Comparison of ENCODE assay signal across 8 cellular contexts in the genomic region with DNA sequence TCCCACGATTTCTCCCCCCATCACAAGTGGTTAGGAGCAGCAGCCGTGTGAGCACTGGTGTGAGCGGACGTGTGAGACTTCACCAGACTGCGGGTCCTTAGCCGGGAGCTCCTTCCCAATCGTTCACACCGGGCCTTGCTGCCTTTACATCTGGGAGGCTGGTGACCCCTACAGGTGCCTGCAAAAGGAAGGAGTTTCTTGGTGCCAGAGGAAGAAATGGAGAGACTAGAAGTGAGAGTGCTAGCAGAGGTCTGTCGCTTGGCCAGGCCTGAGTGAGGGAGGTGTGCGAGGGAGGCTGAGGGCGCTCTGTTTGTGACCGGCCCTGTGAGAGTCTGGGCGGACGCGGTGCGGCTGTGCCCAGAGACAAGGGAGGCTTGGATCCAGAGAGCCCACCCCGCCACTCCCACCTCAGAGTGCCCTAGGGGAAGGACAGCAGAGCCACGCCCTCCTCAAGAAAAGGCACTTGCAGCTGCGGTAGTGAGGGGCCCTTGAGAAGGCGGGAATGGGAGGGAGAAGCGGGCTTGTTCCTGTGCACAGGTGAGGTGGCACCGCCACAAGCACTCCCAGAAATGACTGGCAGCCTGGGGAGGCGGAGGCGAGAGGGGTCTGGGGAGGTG. TPM values are rescaled to one million over a fixed set of nuclear protein-coding genes. Genes with fewer than 3 reads are reported as not detected.
A peak's percentile ranks its signal among the peaks of the same experiment; 100 is the strongest.
DNase-seq lines count a peak whose midpoint lies in the region; ATAC-seq and TF ChIP-seq lines count a peak whose summit lies in the region.

No MANE protein-coding gene starts in this region.

- POLR2A ChIA-PET in activated CD8-positive, alpha-beta T cell treated with anti-CD3 and anti-CD28 coated beads, Interleukin-2, amount 10 ng/mL, durations not matched to agents 7 days and 5 days (lab: Charles Lee), result interaction anchor here (0.6 kb wide), 1 partner anchor 211 kb away, joined by 4 read pairs; no protein-coding TSS in a partner anchor
- POLR2A ChIA-PET in activated CD8-positive, alpha-beta T cell treated with anti-CD3 and anti-CD28 coated beads for 36 hours (lab: Charles Lee), result no interaction called here

- intact Hi-C loops in activated CD8-positive, alpha-beta T cell treated with anti-CD3 and anti-CD28 coated beads for 36 hours (cut with micrococcal nuclease), result loop anchor here (5.0 kb wide), 1 partner anchor 54 kb away; no protein-coding TSS in a partner anchor

- no peak for DNase-seq in activated CD8-positive, alpha-beta T cell treated with anti-CD3 and anti-CD28 coated beads, Interleukin-2, amount 10 ng/mL, durations not matched to agents 7 days and 5 days
- DNase-seq in activated CD8-positive, alpha-beta T cell treated with anti-CD3 and anti-CD28 coated beads for 36 hours, result no peak
- peak; percentile 22 for DNase-seq in SW480 (ENCODE audit: low spot score)
- peak; percentile 54 for DNase-seq in iPS DF 6.9 (ENCODE audit: low read depth, low spot score)
- DNase-seq in stimulated activated naive B cell treated with anti-CD40 and anti-IgM and Interleukin-4, amounts not matched to agents 10 μg/mL and 1 μg/mL and 100 μg/mL, for 72 hours, result no peak
- DNase-seq in amygdala (lab: John Stamatoyannopoulos, UW), result no peak
- no peak for DNase-seq in activated CD4-positive, alpha-beta T cell treated with anti-CD3 and anti-CD28 coated beads, Interleukin-2, amount 50 U/mL, for 4 hours

- no peaks in the 10 kb centered on the region for H3K36me3 Mint-ChIP-seq in activated CD8-positive, alpha-beta T cell treated with anti-CD3 and anti-CD28 coated beads, Interleukin-2, amount 10 ng/mL, durations not matched to agents 7 days and 5 days (ENCODE audit: low read depth)
- H3K36me3 Mint-ChIP-seq in activated CD8-positive, alpha-beta T cell treated with anti-CD3 and anti-CD28 coated beads for 36 hours (ENCODE audit: low read depth), result no peaks in the 10 kb centered on the region
- H3K36me3 Mint-ChIP-seq in stimulated activated naive B cell treated with anti-CD40 and anti-IgM and Interleukin-4, amounts not matched to agents 10 μg/mL and 1 μg/mL and 100 μg/mL, for 72 hours, result no peaks in the 10 kb centered on the region

- H3K4me3 ChIP-seq in iPS DF 6.9 (ENCODE audit: low read length), result peak overlapping the region; percentile 13; the same call in 1 of the 2 replicates

- H3K27ac ChIP-seq in iPS DF 6.9 (ENCODE audit: low read length), result no peak overlapping the region

- no CpG with 5 or more reads among the region's 24 CpGs for WGBS in iPS DF 6.9 (ENCODE audit: insufficient coverage, insufficient read length)

- H3K27ac Mint-ChIP-seq in activated CD8-positive, alpha-beta T cell treated with anti-CD3 and anti-CD28 coated beads, Interleukin-2, amount 10 ng/mL, durations not matched to agents 7 days and 5 days, result peak overlapping the region; percentile 65
- H3K27ac Mint-ChIP-seq in activated CD8-positive, alpha-beta T cell treated with anti-CD3 and anti-CD28 coated beads for 36 hours, result no peak overlapping the region
- H3K27ac Mint-ChIP-seq in stimulated activated naive B cell treated with anti-CD40 and anti-IgM and Interleukin-4, amounts not matched to agents 10 μg/mL and 1 μg/mL and 100 μg/mL, for 72 hours, result no peak overlapping the region

- H3K4me1 Mint-ChIP-seq in activated CD8-positive, alpha-beta T cell treated with anti-CD3 and anti-CD28 coated beads, Interleukin-2, amount 10 ng/mL, durations not matched to agents 7 days and 5 days (ENCODE audit: low read depth), result peaks cover 45% of the 10 kb centered on the region
- peaks cover 19% of the 10 kb centered on the region for H3K4me1 Mint-ChIP-seq in activated CD8-positive, alpha-beta T cell treated with anti-CD3 and anti-CD28 coated beads for 36 hours (ENCODE audit: low read depth)
- H3K4me1 Mint-ChIP-seq in stimulated activated naive B cell treated with anti-CD40 and anti-IgM and Interleukin-4, amounts not matched to agents 10 μg/mL and 1 μg/mL and 100 μg/mL, for 72 hours, result peaks cover 22 to 36% of the 10 kb centered on the region in 2 donors

- H3K4me1 ChIP-seq in iPS DF 6.9 (ENCODE audit: control insufficient read depth, insufficient read depth, low read length), result 0 out of 2 replicates have a peak, but pooled peaks cover 1% of the 10 kb centered on the region

- H3K27me3 ChIP-seq in iPS DF 6.9 (ENCODE audit: control insufficient read depth, insufficient read depth, low read length), result no peaks in the 10 kb centered on the region

- CTCF ChIA-PET in activated CD8-positive, alpha-beta T cell treated with anti-CD3 and anti-CD28 coated beads, Interleukin-2, amount 10 ng/mL, durations not matched to agents 7 days and 5 days (lab: Charles Lee), result interaction anchor here (0.6 to 5.8 kb wide), 11 partner anchors 8 to 292 kb away, joined by 3 to 49 read pairs (median 4); a partner anchor contains a TSS
- CTCF ChIA-PET in activated CD8-positive, alpha-beta T cell treated with anti-CD3 and anti-CD28 coated beads for 36 hours (lab: Charles Lee), result interaction anchor here (1.0 to 3.2 kb wide), 6 partner anchors 13 to 296 kb away, joined by 4 to 17 read pairs (median 5); no protein-coding TSS in a partner anchor

- no peaks in the 10 kb centered on the region for H3K9me3 ChIP-seq in iPS DF 6.9 (ENCODE audit: control insufficient read depth, insufficient read depth, low read length)

- no peak for ATAC-seq in activated CD8-positive, alpha-beta T cell treated with anti-CD3 and anti-CD28 coated beads, Interleukin-2, amount 10 ng/mL, durations not matched to agents 7 days and 5 days
- no peak for ATAC-seq in activated CD8-positive, alpha-beta T cell treated with anti-CD3 and anti-CD28 coated beads for 36 hours
- peak; percentile 3 to 8 for ATAC-seq in stimulated activated naive B cell treated with anti-CD40 and anti-IgM and Interleukin-4, amounts not matched to agents 10 μg/mL and 1 μg/mL and 100 μg/mL, for 72 hours (replicated peaks)
- no peak for ATAC-seq in GM21447 (IDR thresholded peaks at IDR 0.05; ENCODE audit: unreplicated experiment)

- H3K27me3 Mint-ChIP-seq in activated CD8-positive, alpha-beta T cell treated with anti-CD3 and anti-CD28 coated beads, Interleukin-2, amount 10 ng/mL, durations not matched to agents 7 days and 5 days (ENCODE audit: low read depth), result peaks cover 4% of the 10 kb centered on the region
- peaks cover 2% of the 10 kb centered on the region for H3K27me3 Mint-ChIP-seq in activated CD8-positive, alpha-beta T cell treated with anti-CD3 and anti-CD28 coated beads for 36 hours
- H3K27me3 Mint-ChIP-seq in stimulated activated naive B cell treated with anti-CD40 and anti-IgM and Interleukin-4, amounts not matched to agents 10 μg/mL and 1 μg/mL and 100 μg/mL, for 72 hours, result peaks cover 29 to 31% of the 10 kb centered on the region in 2 donors

- TF ChIP-seq CTCF in activated CD8-positive, alpha-beta T cell treated with anti-CD3 and anti-CD28 coated beads for 36 hours (IDR thresholded peaks at IDR 0.05), result no peak

- H3K9me3 Mint-ChIP-seq in activated CD8-positive, alpha-beta T cell treated with anti-CD3 and anti-CD28 coated beads, Interleukin-2, amount 10 ng/mL, durations not matched to agents 7 days and 5 days (ENCODE audit: insufficient read depth), result no peaks in the 10 kb centered on the region
- no peaks in the 10 kb centered on the region for H3K9me3 Mint-ChIP-seq in activated CD8-positive, alpha-beta T cell treated with anti-CD3 and anti-CD28 coated beads for 36 hours
- no peaks in the 10 kb centered on the region for H3K9me3 Mint-ChIP-seq in stimulated activated naive B cell treated with anti-CD40 and anti-IgM and Interleukin-4, amounts not matched to agents 10 μg/mL and 1 μg/mL and 100 μg/mL, for 72 hours

- H3K36me3 ChIP-seq in iPS DF 6.9 (ENCODE audit: control insufficient read depth, insufficient read depth, low read length), result no peaks in the 10 kb centered on the region

- H3K4me3 Mint-ChIP-seq in activated CD8-positive, alpha-beta T cell treated with anti-CD3 and anti-CD28 coated beads, Interleukin-2, amount 10 ng/mL, durations not matched to agents 7 days and 5 days, result peak overlapping the region; percentile 37
- no peak overlapping the region for H3K4me3 Mint-ChIP-seq in activated CD8-positive, alpha-beta T cell treated with anti-CD3 and anti-CD28 coated beads for 36 hours
- peak overlapping the region; percentile 45 to 63 for H3K4me3 Mint-ChIP-seq in stimulated activated naive B cell treated with anti-CD40 and anti-IgM and Interleukin-4, amounts not matched to agents 10 μg/mL and 1 μg/mL and 100 μg/mL, for 72 hours

RNA-seq across cellular contexts. Expression of a gene that starts 10.0 kb away (rescaled TPM):
- 10 to 100 TPM; 10.3 to 10.9 TPM for total RNA-seq in activated CD8-positive, alpha-beta T cell treated with anti-CD3 and anti-CD28 coated beads, Interleukin-2, amount 10 ng/mL, durations not matched to agents 7 days and 5 days
- 1 to 10 TPM; 2.7 to 4.6 TPM for total RNA-seq in activated CD8-positive, alpha-beta T cell treated with anti-CD3 and anti-CD28 coated beads for 36 hours

Comparison
In these comparisons a context has a peak if more than half of its experiments do, and no peak if none do; other contexts are left out.
1. ATAC-seq: peak in stimulated activated naive B cell treated with anti-CD40 and anti-IgM and Interleukin-4, amounts not matched to agents 10 μg/mL and 1 μg/mL and 100 μg/mL, for 72 hours (2 of 2); none in activated CD8-positive, alpha-beta T cell treated with anti-CD3 and anti-CD28 coated beads, Interleukin-2, amount 10 ng/mL, durations not matched to agents 7 days and 5 days (single experiment), activated CD8-positive, alpha-beta T cell treated with anti-CD3 and anti-CD28 coated beads for 36 hours (single experiment) and GM21447 (single experiment).
2. DNase-seq: peak in SW480 (single experiment) and iPS DF 6.9 (single experiment); none in activated CD8-positive, alpha-beta T cell treated with anti-CD3 and anti-CD28 coated beads, Interleukin-2, amount 10 ng/mL, durations not matched to agents 7 days and 5 days (single experiment), activated CD8-positive, alpha-beta T cell treated with anti-CD3 and anti-CD28 coated beads for 36 hours (single experiment), stimulated activated naive B cell treated with anti-CD40 and anti-IgM and Interleukin-4, amounts not matched to agents 10 μg/mL and 1 μg/mL and 100 μg/mL, for 72 hours (single experiment), amygdala (0 of 56) and activated CD4-positive, alpha-beta T cell treated with anti-CD3 and anti-CD28 coated beads, Interleukin-2, amount 50 U/mL, for 4 hours (0 of 2).